8 cellular contexts compared by ENCODE assay signal in genomic region chr16:23836404-23837291, GRCh38. TPM values are rescaled to one million over a fixed set of nuclear protein-coding genes. Genes with fewer than 3 reads are reported as not detected.
DNase-seq lines count a peak whose midpoint lies in the region; ATAC-seq and TF ChIP-seq lines count a peak whose summit lies in the region.

No MANE protein-coding gene starts in this region.

- peaks cover 30% of the 10 kb centered on the region for H3K4me1 Mint-ChIP-seq in WTC11
- H3K4me1 Mint-ChIP-seq in neural crest cell: peaks cover 12% of the 10 kb centered on the region

- TF ChIP-seq CTCF in WTC11 (IDR thresholded peaks at IDR 0.05) (no peak; the same call in 1 of the 2 replicates), neural crest cell (conservative IDR thresholded peaks at IDR 0.05) (peak; percentile 34)

- POLR2A ChIA-PET in WTC11 (lab: Charles Lee): no interaction called here

- H3K27ac Mint-ChIP-seq in WTC11 (no peak overlapping the region), neural crest cell (ENCODE audit: unreplicated experiment) (no peak overlapping the region)

- CTCF ChIA-PET in WTC11 (lab: Charles Lee): interaction anchor here (0.5 to 2.4 kb wide), 14 partner anchors 8 to 200 kb away, joined by 3 to 13 read pairs (median 3); no protein-coding TSS in a partner anchor

- DNase-seq in WTC11 (ENCODE audit: low spot score): peak; percentile 74
- peak; percentile 44 for DNase-seq in effector CD8-positive, alpha-beta T cell (lab: John Stamatoyannopoulos, UW)
- peak; percentile 8 for DNase-seq in neural crest cell (ENCODE audit: low read depth, low spot score)
- no peak for DNase-seq in OCI-M2 (lab: John Stamatoyannopoulos, UW; ENCODE audit: unreplicated experiment)
- no peak for DNase-seq in cerebellar cortex (ENCODE audit: low spot score)
- no peak for DNase-seq in midbrain (lab: John Stamatoyannopoulos, UW)

- no peaks in the 10 kb centered on the region for H3K36me3 Mint-ChIP-seq in WTC11
- no peaks in the 10 kb centered on the region for H3K36me3 Mint-ChIP-seq in neural crest cell (ENCODE audit: low read depth)

- peak overlapping the region; percentile 92 for H3K4me3 Mint-ChIP-seq in WTC11
- peak overlapping the region; percentile 87 for H3K4me3 Mint-ChIP-seq in neural crest cell

- H3K9me3 Mint-ChIP-seq in WTC11 (no peaks in the 10 kb centered on the region), neural crest cell (no peaks in the 10 kb centered on the region)

- peaks cover 88% of the 10 kb centered on the region for H3K27me3 Mint-ChIP-seq in WTC11 (ENCODE audit: low read depth)
- H3K27me3 Mint-ChIP-seq in neural crest cell (ENCODE audit: low read depth): peaks cover 70% of the 10 kb centered on the region

- ATAC-seq in GM18498 (IDR thresholded peaks at IDR 0.05; ENCODE audit: unreplicated experiment) (peak; percentile 30), HG03097 (IDR thresholded peaks at IDR 0.05; ENCODE audit: low FRiP score, unreplicated experiment) (peak; percentile 15), WTC11 (peak; percentile 38)

TF ChIP-seq in WTC11, 78 proteins besides CTCF, POLR2A, EP300 and RAD21:
- TF ChIP-seq ZNF263 (CRISPR knock-in tag; IDR thresholded peaks at IDR 0.05; ENCODE audit: low read depth) (no peak), GRHL2 (CRISPR knock-in tag; IDR thresholded peaks at IDR 0.05; ENCODE audit: insufficient replicate concordance, severe bottlenecking) (no peak), E2F1 (CRISPR knock-in tag; IDR thresholded peaks at IDR 0.05) (no peak), FOXK1 (CRISPR knock-in tag; IDR thresholded peaks at IDR 0.05) (no peak), GABPB1 (CRISPR knock-in tag; IDR thresholded peaks at IDR 0.05) (no peak), NFE2L1 (CRISPR knock-in tag; IDR thresholded peaks at IDR 0.05) (no peak), MLX (CRISPR knock-in tag; IDR thresholded peaks at IDR 0.05) (no peak), ZNF232 (CRISPR knock-in tag; IDR thresholded peaks at IDR 0.05) (no peak), ESRRA (CRISPR knock-in tag; IDR thresholded peaks at IDR 0.05; ENCODE audit: borderline replicate concordance) (no peak), ZNF121 (CRISPR knock-in tag; IDR thresholded peaks at IDR 0.05) (no peak), SMAD4 (CRISPR knock-in tag; IDR thresholded peaks at IDR 0.05) (no peak), MYBL2 (CRISPR knock-in tag; IDR thresholded peaks at IDR 0.05) (no peak), USF1 (CRISPR knock-in tag; IDR thresholded peaks at IDR 0.05) (no peak), ZNF532 (CRISPR knock-in tag; IDR thresholded peaks at IDR 0.05; ENCODE audit: borderline replicate concordance) (no peak), ZNF396 (CRISPR knock-in tag; IDR thresholded peaks at IDR 0.05; ENCODE audit: borderline replicate concordance) (no peak)

RNA-seq across cellular contexts. Expression of gene PRKCB, which starts 0.9 kb away (rescaled TPM):
- total RNA-seq in WTC11 (2021) (6.9 to 13.4 TPM (median 11.3 TPM) in 3 replicates), neural crest cell (0.77 and 0.80 TPM in 2 replicates)

Comparison
In these comparisons a context has a peak if more than half of its experiments do, and no peak if none do; other contexts are left out.
1. DNase-seq: peak in WTC11 (single experiment), effector CD8-positive, alpha-beta T cell (single experiment) and neural crest cell (single experiment); none in OCI-M2 (single experiment), cerebellar cortex (single experiment) and midbrain (single experiment).
2. Peak in every context shown above with its lines, with median percentiles within 50 percentile points of each other: ATAC-seq.